Comparison of ENCODE assay signal across 16 cellular contexts in genomic region chr17:21397341-21398050, GRCh38. TPM values are rescaled to one million over a fixed set of nuclear protein-coding genes. Genes with fewer than 3 reads are reported as not detected.
DNase-seq lines count a peak whose midpoint lies in the region; TF ChIP-seq lines count a peak whose summit lies in the region.
"Had no signal": no experiment of that assay in that cellular context is flagged by ENCODE, and none has a peak within 500 bp of the region (broad histone marks: within the 10 kb centered on the region; RNA-seq: fewer than 3 reads in every experiment).

No MANE protein-coding gene starts in this region.

- H3K27ac ChIP-seq in ovary = no peak overlapping the region
- no peak overlapping the region for H3K27ac ChIP-seq in WERI-Rb-1

- H3K9me3 ChIP-seq in ovary = no peaks in the 10 kb centered on the region
- no peaks in the 10 kb centered on the region for H3K9me3 ChIP-seq in WERI-Rb-1 (ENCODE audit: severe bottlenecking)

- WGBS in ovary, 3 donors = 22 to 32% (median 22%) methylated on average over 26 of the region's 26 CpGs

- no peaks in the 10 kb centered on the region for H3K36me3 ChIP-seq in ovary
- no peaks in the 10 kb centered on the region for H3K36me3 ChIP-seq in WERI-Rb-1

- no peak overlapping the region for H3K4me3 ChIP-seq in AG09309 (ENCODE audit: control insufficient read depth, low read depth, low read length)
- no peak overlapping the region for H3K4me3 ChIP-seq in fibroblast of mammary gland (ENCODE audit: control insufficient read depth, low read depth, low read length)
- H3K4me3 ChIP-seq in ovary = no peak overlapping the region
- no peak overlapping the region for H3K4me3 ChIP-seq in WERI-Rb-1 (ENCODE audit: low read depth, low read length)

- DNase-seq in AG09309 (ENCODE audit: low read depth) (peak; percentile 38), NCI-H2227 (lab: John Stamatoyannopoulos, UW; ENCODE audit: unreplicated experiment) (peak; percentile 17), fibroblast of mammary gland (ENCODE audit: low read depth) (peak; percentile 71), ovary (peak in 3 of 5 donors; percentile 42 to 62 (median 54)), WERI-Rb-1 (no peak), AG08396 (ENCODE audit: low spot score) (no peak), middle frontal gyrus (ENCODE audit: extremely low spot score, low spot score) (no peak), HUDEP-2 (lab: John Stamatoyannopoulos, UW; ENCODE audit: unreplicated experiment in 76 of 76) (no peak)
- DNase-seq: ACHN; activated CD4-positive, alpha-beta T cell treated with anti-CD3 and anti-CD28 coated beads, Interleukin-2, amount 50 U/mL, for 4 hours; anterior cingulate cortex; KBM-7; left colon; NCI-H1417 treated with DMSO at 0.1 percent for 48 hours; NCI-H524 treated with DMSO at 0.1 percent for 48 hours; T-helper 17 cell had no signal

- TF ChIP-seq CTCF in AG09309 (IDR thresholded peaks at IDR 0.05; ENCODE audit: control insufficient read depth, insufficient read depth, low read depth, low read length, missing control alignments) (no peak), fibroblast of mammary gland (conservative IDR thresholded peaks at IDR 0.05; ENCODE audit: control insufficient read depth, insufficient read depth, low read depth, low read length) (no peak), ovary (IDR thresholded peaks at IDR 0.05) (no peak), WERI-Rb-1 (IDR thresholded peaks at IDR 0.05; ENCODE audit: low read depth, low read length) (no peak)

- no peak for TF ChIP-seq EP300 in ovary (IDR thresholded peaks at IDR 0.05)

- intact Hi-C loops in ovary (cut with DNase I) = no loop called here

- TF ChIP-seq POLR2A in ovary (IDR thresholded peaks at IDR 0.05) = no peak

- H3K4me1 ChIP-seq in ovary (ENCODE audit: insufficient read depth) = no peaks in the 10 kb centered on the region

- H3K27me3 ChIP-seq in ovary (no peaks in the 10 kb centered on the region), WERI-Rb-1 (ENCODE audit: insufficient read depth, low read depth, severe bottlenecking) (no peaks in the 10 kb centered on the region)

RNA-seq across cellular contexts. Expression of gene KCNJ12, which starts 21.3 kb away (rescaled TPM):
- 1 to 10 TPM in 4 of 7 donors, under 1 TPM in 3; 0.12 to 1.9 (median 1.3) TPM for total RNA-seq in ovary
- under 1 TPM; 0.25 to 0.32 TPM for polyA plus RNA-seq in ovary

Comparison
In these comparisons a context has a peak if more than half of its experiments do, and no peak if none do; other contexts are left out.
1. DNase-seq: peak in AG09309 (single experiment), NCI-H2227 (single experiment), fibroblast of mammary gland (single experiment) and ovary (3 of 5); none in WERI-Rb-1 (single experiment), AG08396 (single experiment), middle frontal gyrus (single experiment) and HUDEP-2 (0 of 76).